8 cellular contexts compared by ENCODE assay signal in the genomic region with DNA sequence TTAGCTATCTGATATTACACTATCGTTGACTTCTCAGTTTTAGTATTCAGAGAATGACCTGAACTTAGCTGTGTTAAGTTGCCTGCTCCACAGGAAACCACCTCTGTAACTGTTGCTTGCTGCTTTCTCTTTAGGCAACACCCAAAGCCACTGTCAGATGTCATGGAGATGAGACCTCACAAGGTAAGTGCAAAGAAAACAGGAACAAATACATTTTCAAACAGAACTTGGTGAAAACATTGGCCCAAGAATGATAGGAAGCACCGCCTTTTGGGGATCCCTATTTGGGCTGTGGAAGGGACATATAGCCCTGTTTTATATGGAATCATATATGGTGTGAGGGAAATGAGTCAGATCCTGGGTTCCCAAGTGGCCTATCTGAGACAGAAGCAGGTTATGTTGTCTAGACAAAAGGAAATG.
DNase-seq lines count a peak whose midpoint lies in the region; ATAC-seq and TF ChIP-seq lines count a peak whose summit lies in the region.

No MANE protein-coding gene starts in this region.

- DNase-seq in stimulated activated CD4-positive, alpha-beta T cell treated with anti-CD3 and anti-CD28 coated beads, Interleukin-15, amount 100 ng/mL, for 48 hours (ENCODE audit: low read depth in 2 of 2) = peak; percentile 33
- no peak for DNase-seq in stimulated activated CD4-positive, alpha-beta T cell treated with anti-CD3 and anti-CD28 coated beads, Interleukin-4, amount 100 ng/mL, for 1 hour
- DNase-seq in T-helper 2 cell (peak in 4 of 5 experiments; percentile 4 to 91 (median 45)), epithelial cell of esophagus (ENCODE audit: low read depth) (peak; percentile 22), NCI-H1436 treated with DMSO at 0.1 percent for 48 hours (lab: John Stamatoyannopoulos, UW) (no peak), putamen (ENCODE audit: low spot score) (no peak), HuH-7 (ENCODE audit: low spot score) (no peak)

- no peak for TF ChIP-seq CTCF in epithelial cell of esophagus (IDR thresholded peaks at IDR 0.05; ENCODE audit: insufficient read depth, low read depth, low read length, missing control alignments)

- ATAC-seq in HG03103 (IDR thresholded peaks at IDR 0.05; ENCODE audit: low read depth, unreplicated experiment) = peak; percentile 94

- no peak overlapping the region for H3K4me3 ChIP-seq in epithelial cell of esophagus (ENCODE audit: low read length)

Comparison
In these comparisons a context has a peak if more than half of its experiments do, and no peak if none do; other contexts are left out.
1. DNase-seq: peak in stimulated activated CD4-positive, alpha-beta T cell treated with anti-CD3 and anti-CD28 coated beads, Interleukin-15, amount 100 ng/mL, for 48 hours (2 of 2), T-helper 2 cell (4 of 5) and epithelial cell of esophagus (single experiment); none in stimulated activated CD4-positive, alpha-beta T cell treated with anti-CD3 and anti-CD28 coated beads, Interleukin-4, amount 100 ng/mL, for 1 hour (single experiment), NCI-H1436 treated with DMSO at 0.1 percent for 48 hours (single experiment), putamen (single experiment) and HuH-7 (single experiment).